1 cellular context compared by ENCODE assay signal in genomic region chr5:135326296-135327240, GRCh38.
TF ChIP-seq lines count a peak whose summit lies in the region.

No MANE protein-coding gene starts in this region.

TF ChIP-seq in GM23338, 12 proteins besides CTCF, POLR2A, EP300 and RAD21 (continued from another document):
- no peak for TF ChIP-seq ZNF462 (CRISPR knock-in tag; IDR thresholded peaks at IDR 0.05)
TF ChIP-seq in GM23338: peak in this region for 0.
